Comparison of ENCODE assay signal across 12 cellular contexts in genomic region chr22:20998411-20999336, GRCh38. TPM values are rescaled to one million over a fixed set of nuclear protein-coding genes. Genes with fewer than 3 reads are reported as not detected.
DNase-seq lines count a peak whose midpoint lies in the region; TF ChIP-seq lines count a peak whose summit lies in the region.
"Had no signal": no experiment of that assay in that cellular context is flagged by ENCODE, and none has a peak within 500 bp of the region (broad histone marks: within the 10 kb centered on the region; RNA-seq: fewer than 3 reads in every experiment).

No MANE protein-coding gene starts in this region.

- H3K27ac Mint-ChIP-seq in activated CD4-positive, alpha-beta T cell treated with anti-CD3 and anti-CD28 coated beads, Interleukin-2, amount 10 ng/mL, durations not matched to agents 7 days and 5 days, result peak overlapping the region; percentile 66
- peak overlapping the region; percentile 16 for H3K27ac Mint-ChIP-seq in activated naive CD8-positive, alpha-beta T cell treated with anti-CD3 and anti-CD28 coated beads for 36 hours
- no peak overlapping the region for H3K27ac Mint-ChIP-seq in neural crest cell (ENCODE audit: unreplicated experiment)
- H3K27ac Mint-ChIP-seq: activated B cell treated with CpG ODN at 0.5 μM for 24 hours had no signal

- POLR2A ChIA-PET in activated CD4-positive, alpha-beta T cell treated with anti-CD3 and anti-CD28 coated beads, Interleukin-2, amount 10 ng/mL, durations not matched to agents 7 days and 5 days (lab: Charles Lee), result no interaction called here
- POLR2A ChIA-PET in HEK293 (lab: Yijun Ruan, JAX), result interaction anchor here (0.6 to 5.9 kb wide), 8 partner anchors 9 to 142 kb away, joined by 3 to 80 read pairs (median 4); partner anchors contain the start of gene LZTR1

- no peaks in the 10 kb centered on the region for H3K27me3 Mint-ChIP-seq in activated CD4-positive, alpha-beta T cell treated with anti-CD3 and anti-CD28 coated beads, Interleukin-2, amount 10 ng/mL, durations not matched to agents 7 days and 5 days
- no peaks in the 10 kb centered on the region for H3K27me3 Mint-ChIP-seq in activated naive CD8-positive, alpha-beta T cell treated with anti-CD3 and anti-CD28 coated beads for 36 hours
- peaks cover 5% of the 10 kb centered on the region for H3K27me3 Mint-ChIP-seq in neural crest cell (ENCODE audit: low read depth)
- H3K27me3 Mint-ChIP-seq: activated B cell treated with CpG ODN at 0.5 μM for 24 hours had no signal

- H3K4me1 ChIP-seq in HEK293 (ENCODE audit: control insufficient read depth, insufficient read depth, low read length), result no peaks in the 10 kb centered on the region

- H3K36me3 ChIP-seq in HEK293 (ENCODE audit: control insufficient read depth in 2 of 2, insufficient read depth in 1 of 2, low read length in 2 of 2), result peaks cover 0 to 70% of the 10 kb centered on the region in 2 experiments; a peak in 1 of 3 replicates

- H3K4me3 ChIP-seq in HEK293 (ENCODE audit: low read depth, low read length), result no peak overlapping the region
- H3K4me3 ChIP-seq: coronary artery had no signal

- peaks cover 21% of the 10 kb centered on the region for H3K4me1 Mint-ChIP-seq in activated CD4-positive, alpha-beta T cell treated with anti-CD3 and anti-CD28 coated beads, Interleukin-2, amount 10 ng/mL, durations not matched to agents 7 days and 5 days
- peaks cover 14% of the 10 kb centered on the region for H3K4me1 Mint-ChIP-seq in activated naive CD8-positive, alpha-beta T cell treated with anti-CD3 and anti-CD28 coated beads for 36 hours
- H3K4me1 Mint-ChIP-seq in neural crest cell, result peaks cover 25% of the 10 kb centered on the region

- TF ChIP-seq CTCF in HEK293 (tag by site-specific recombination; IDR thresholded peaks at IDR 0.05) (no peak), neural crest cell (conservative IDR thresholded peaks at IDR 0.05) (no peak)

- H3K9me3 ChIP-seq in HEK293 (ENCODE audit: control insufficient read depth, insufficient read depth, low read depth, low read length), result no peaks in the 10 kb centered on the region

- H3K27ac ChIP-seq in HEK293 (ENCODE audit: extremely low read depth, low read depth, low read length), result no peak overlapping the region
- H3K27ac ChIP-seq: coronary artery had no signal

- no peaks in the 10 kb centered on the region for H3K9me3 Mint-ChIP-seq in activated CD4-positive, alpha-beta T cell treated with anti-CD3 and anti-CD28 coated beads, Interleukin-2, amount 10 ng/mL, durations not matched to agents 7 days and 5 days
- no peaks in the 10 kb centered on the region for H3K9me3 Mint-ChIP-seq in activated naive CD8-positive, alpha-beta T cell treated with anti-CD3 and anti-CD28 coated beads for 36 hours
- H3K9me3 Mint-ChIP-seq in neural crest cell, result no peaks in the 10 kb centered on the region
- H3K9me3 Mint-ChIP-seq: activated B cell treated with CpG ODN at 0.5 μM for 24 hours had no signal

- peaks cover 5% of the 10 kb centered on the region for H3K36me3 Mint-ChIP-seq in activated CD4-positive, alpha-beta T cell treated with anti-CD3 and anti-CD28 coated beads, Interleukin-2, amount 10 ng/mL, durations not matched to agents 7 days and 5 days (ENCODE audit: low read depth)
- H3K36me3 Mint-ChIP-seq in activated naive CD8-positive, alpha-beta T cell treated with anti-CD3 and anti-CD28 coated beads for 36 hours, result peaks cover 9% of the 10 kb centered on the region
- H3K36me3 Mint-ChIP-seq in neural crest cell (ENCODE audit: low read depth), result no peaks in the 10 kb centered on the region

- CTCF ChIA-PET in activated CD4-positive, alpha-beta T cell treated with anti-CD3 and anti-CD28 coated beads, Interleukin-2, amount 10 ng/mL, durations not matched to agents 7 days and 5 days (lab: Charles Lee), result interaction anchor here (1.0 to 1.5 kb wide), 3 partner anchors 16 to 44 kb away, joined by 3 read pairs; partner anchors contain the start of gene LZTR1
- CTCF ChIA-PET in HEK293 (lab: Yijun Ruan, JAX), result interaction anchor here (0.6 to 1.4 kb wide), 5 partner anchors 14 to 648 kb away, joined by 3 to 4 read pairs (median 3); no protein-coding TSS in a partner anchor

- DNase-seq in activated CD4-positive, alpha-beta T cell treated with anti-CD3 and anti-CD28 coated beads, Interleukin-2, amount 10 ng/mL, durations not matched to agents 7 days and 5 days, result no peak
- no peak for DNase-seq in activated CD4-positive, alpha-beta T cell treated with anti-CD3 and anti-CD28 coated beads for 4 hours
- DNase-seq in activated naive CD8-positive, alpha-beta T cell treated with anti-CD3 and anti-CD28 coated beads for 36 hours, result no peak
- DNase-seq in neural crest cell (ENCODE audit: low read depth, low spot score) (no peak), SHP77 treated with DMSO at 0.1 percent for 48 hours (lab: John Stamatoyannopoulos, UW) (no peak), SHP77 (lab: John Stamatoyannopoulos, UW) (no peak)
- DNase-seq in activated effector memory CD4-positive, alpha-beta T cell treated with Interleukin-2 at 50 U/mL for 16 hours, result no peak
- DNase-seq: activated B cell treated with CpG ODN at 0.5 μM for 24 hours; activated effector memory CD4-positive, alpha-beta T cell treated with anti-CD3 and anti-CD28 coated beads, Interleukin-2, amount 50 U/mL, for 16 hours; left cardiac atrium had no signal

- no peak overlapping the region for H3K4me3 Mint-ChIP-seq in activated CD4-positive, alpha-beta T cell treated with anti-CD3 and anti-CD28 coated beads, Interleukin-2, amount 10 ng/mL, durations not matched to agents 7 days and 5 days
- H3K4me3 Mint-ChIP-seq in activated naive CD8-positive, alpha-beta T cell treated with anti-CD3 and anti-CD28 coated beads for 36 hours, result no peak overlapping the region
- H3K4me3 Mint-ChIP-seq in neural crest cell, result peak overlapping the region; percentile 84
- H3K4me3 Mint-ChIP-seq: activated B cell treated with CpG ODN at 0.5 μM for 24 hours had no signal

TF ChIP-seq in HEK293, 187 proteins besides CTCF, POLR2A, EP300 and RAD21 (continues in another document):
- 0 out of 2 replicates have a peak, but pooled peaks have one; percentile 23 for TF ChIP-seq ZNF76 (tag by site-specific recombination; IDR thresholded peaks at IDR 0.05; ENCODE audit: borderline replicate concordance, low read depth)
- no peak for TF ChIP-seq ZNF488 (tag by site-specific recombination; IDR thresholded peaks at IDR 0.05)
- TF ChIP-seq ZFP37 (tag by site-specific recombination; IDR thresholded peaks at IDR 0.05), result no peak
- TF ChIP-seq ZBTB49 (tag by site-specific recombination; IDR thresholded peaks at IDR 0.05; ENCODE audit: low read depth), result no peak
- no peak for TF ChIP-seq ZFP3 (tag by site-specific recombination; IDR thresholded peaks at IDR 0.05; ENCODE audit: low read depth)

RNA-seq across cellular contexts. Expression of gene THAP7, which starts 3.2 kb away (rescaled TPM):
- total RNA-seq in activated CD4-positive, alpha-beta T cell treated with anti-CD3 and anti-CD28 coated beads, Interleukin-2, amount 10 ng/mL, durations not matched to agents 7 days and 5 days, result 10 to 100 TPM; 29.1 to 29.8 TPM
- total RNA-seq in activated naive CD8-positive, alpha-beta T cell treated with anti-CD3 and anti-CD28 coated beads for 36 hours, result 10 to 100 TPM; 34.3 to 34.5 TPM
- 35.4 and 37.0 TPM in 2 replicates for total RNA-seq in neural crest cell

RNA-seq across cellular contexts. Expression of gene P2RX6, which starts 16.3 kb away (rescaled TPM):
- under 1 TPM; 0.27 TPM for total RNA-seq in activated CD4-positive, alpha-beta T cell treated with anti-CD3 and anti-CD28 coated beads, Interleukin-2, amount 10 ng/mL, durations not matched to agents 7 days and 5 days
- total RNA-seq in activated naive CD8-positive, alpha-beta T cell treated with anti-CD3 and anti-CD28 coated beads for 36 hours, result under 1 TPM; 0.14 to 0.43 TPM
- total RNA-seq in neural crest cell, result 3.4 and 4.5 TPM in 2 replicates

RNA-seq across cellular contexts. Expression of gene LZTR1, which starts 16.6 kb away (rescaled TPM):
- 10 to 100 TPM; 62.0 to 66.4 TPM for total RNA-seq in activated CD4-positive, alpha-beta T cell treated with anti-CD3 and anti-CD28 coated beads, Interleukin-2, amount 10 ng/mL, durations not matched to agents 7 days and 5 days
- total RNA-seq in activated naive CD8-positive, alpha-beta T cell treated with anti-CD3 and anti-CD28 coated beads for 36 hours, result 10 to 100 TPM; 32.4 to 39.2 TPM
- 88.7 and 94.5 TPM in 2 replicates for total RNA-seq in neural crest cell

RNA-seq across cellular contexts. Expression of gene AIFM3, which starts 31.6 kb away (rescaled TPM):
- under 1 TPM in 1 of 2 experiments, not detected in 1; 0.25 TPM for total RNA-seq in activated CD4-positive, alpha-beta T cell treated with anti-CD3 and anti-CD28 coated beads, Interleukin-2, amount 10 ng/mL, durations not matched to agents 7 days and 5 days
- total RNA-seq in activated naive CD8-positive, alpha-beta T cell treated with anti-CD3 and anti-CD28 coated beads for 36 hours, result under 1 TPM in 1 of 2 experiments, not detected in 1; 0.14 TPM
- 0.79 and 0.84 TPM in 2 replicates for total RNA-seq in neural crest cell

RNA-seq across cellular contexts. Expression of gene SLC7A4, which starts 33.7 kb away (rescaled TPM):
- total RNA-seq in activated CD4-positive, alpha-beta T cell treated with anti-CD3 and anti-CD28 coated beads, Interleukin-2, amount 10 ng/mL, durations not matched to agents 7 days and 5 days, result under 1 TPM in 1 of 2 experiments, not detected in 1; 0.07 TPM
- under 1 TPM; 0.41 to 0.44 TPM for total RNA-seq in activated naive CD8-positive, alpha-beta T cell treated with anti-CD3 and anti-CD28 coated beads for 36 hours
- 0.26 and 0.43 TPM in 2 replicates for total RNA-seq in neural crest cell
- total RNA-seq: activated B cell treated with CpG ODN at 0.5 μM for 24 hours had no signal
